15 cellular contexts compared by ENCODE assay signal in genomic region chr21:28110074-28110473, GRCh38.
"Had no signal": no experiment of that assay in that cellular context is flagged by ENCODE, and none has a peak within 500 bp of the region (broad histone marks: within the 10 kb centered on the region; RNA-seq: fewer than 3 reads in every experiment).

No MANE protein-coding gene starts in this region.

- H3K9me3 ChIP-seq: lower lobe of right lung, pancreas had no signal

- H3K4me1 ChIP-seq: left lung had no signal

- H3K27ac ChIP-seq: left lung, lower lobe of right lung, pancreas had no signal

- H3K36me3 ChIP-seq: heart right ventricle, left lung, lower lobe of right lung, pancreas had no signal

- H3K4me3 ChIP-seq: heart right ventricle, left lung, lower lobe of right lung, pancreas, skin epidermis had no signal

- DNase-seq: cerebellar nuclear complex; erythroblast; heart right ventricle; immature natural killer cell; left lung; lower lobe of right lung; midbrain; occipital lobe; pancreas; retina; stimulated activated CD4-positive, alpha-beta T cell treated with anti-CD3 and anti-CD28 coated beads, Interleukin-12 subunit alpha, Interleukin-12 subunit beta, amount 100 ng/mL, for 4 hours; stimulated activated naive CD4-positive, alpha-beta T cell; trophoblast cell had no signal

- ATAC-seq: heart right ventricle; left lung; lower lobe of right lung; natural killer cell treated with Interleukin-12 subunit alpha and Interleukin-12 subunit beta and Interleukin-15 and Interleukin-18, amount 100 ng/mL, for 72 hours; pancreas had no signal

- H3K27me3 ChIP-seq: heart right ventricle, left lung, pancreas had no signal
